In genomic region chr5:107951322-107951721, GRCh38 we compare ENCODE assay signal across 19 cellular contexts.
"Had no signal": no experiment of that assay in that cellular context is flagged by ENCODE, and none has a peak within 500 bp of the region (broad histone marks: within the 10 kb centered on the region; RNA-seq: fewer than 3 reads in every experiment).

No MANE protein-coding gene starts in this region.

- H3K27ac ChIP-seq: ascending aorta, dorsolateral prefrontal cortex, gastroesophageal sphincter, hepatocyte, left lung, prostate gland, right lobe of liver, suprapubic skin, upper lobe of right lung had no signal

- H3K36me3 Mint-ChIP-seq: natural killer cell treated with Interleukin-12 subunit alpha and Interleukin-12 subunit beta and Interleukin-15 and Interleukin-18, amount 100 ng/mL, for 72 hours had no signal

- DNase-seq: activated CD4-positive, CD25-positive, alpha-beta regulatory T cell treated with anti-CD3 and anti-CD28 coated beads, Interleukin-2, amount 50 U/mL, for 72 hours; activated CD8-positive, alpha-beta memory T cell treated with anti-CD3 and anti-CD28 coated beads, Interleukin-2, amount 10 ng/mL, durations not matched to agents 7 days and 5 days; activated naive CD4-positive, alpha-beta T cell treated with anti-CD3 and anti-CD28 coated beads, Interleukin-2, amount 10 ng/mL, durations not matched to agents 7 days and 5 days; activated T-cell treated with anti-CD3 and anti-CD28 coated beads, Interleukin-2, amount 50 U/mL, for 1 hour; kidney; left lung; mesenchymal stem cell; right lobe of liver; T-cell; upper lobe of right lung had no signal

- ATAC-seq: activated CD8-positive, alpha-beta memory T cell treated with anti-CD3 and anti-CD28 coated beads, Interleukin-2, amount 10 ng/mL, durations not matched to agents 7 days and 5 days; gastroesophageal sphincter; left lung; natural killer cell treated with Interleukin-12 subunit alpha and Interleukin-12 subunit beta and Interleukin-15 and Interleukin-18, amount 100 ng/mL, for 72 hours; right lobe of liver; T-cell; upper lobe of right lung had no signal

- H3K4me3 ChIP-seq: ascending aorta, dorsolateral prefrontal cortex, gastroesophageal sphincter, hepatocyte, left lung, prostate gland, right lobe of liver, suprapubic skin, upper lobe of right lung had no signal

- H3K27me3 Mint-ChIP-seq: activated CD8-positive, alpha-beta memory T cell treated with anti-CD3 and anti-CD28 coated beads, Interleukin-2, amount 10 ng/mL, durations not matched to agents 7 days and 5 days; activated naive CD4-positive, alpha-beta T cell treated with anti-CD3 and anti-CD28 coated beads, Interleukin-2, amount 10 ng/mL, durations not matched to agents 7 days and 5 days; natural killer cell treated with Interleukin-12 subunit alpha and Interleukin-12 subunit beta and Interleukin-15 and Interleukin-18, amount 100 ng/mL, for 72 hours; stimulated activated naive CD8-positive, alpha-beta T cell treated with anti-CD3 and anti-CD28 coated beads, Interleukin-15, Interleukin-2, amounts not matched to agents 100 ng/mL and 50 ng/mL, for 24 hours; T-cell had no signal

- H3K79me2 ChIP-seq: hepatocyte had no signal

- H3K4me1 ChIP-seq: ascending aorta, gastroesophageal sphincter, left lung, prostate gland, right lobe of liver, suprapubic skin, upper lobe of right lung had no signal

- H3K27me3 ChIP-seq: ascending aorta, dorsolateral prefrontal cortex, gastroesophageal sphincter, hepatocyte, left lung, right lobe of liver, suprapubic skin, upper lobe of right lung had no signal

- H3K27ac Mint-ChIP-seq: activated CD8-positive, alpha-beta memory T cell treated with anti-CD3 and anti-CD28 coated beads, Interleukin-2, amount 10 ng/mL, durations not matched to agents 7 days and 5 days; activated naive CD4-positive, alpha-beta T cell treated with anti-CD3 and anti-CD28 coated beads, Interleukin-2, amount 10 ng/mL, durations not matched to agents 7 days and 5 days; activated T-helper 2 cell treated with anti-CD3 and anti-CD28 coated beads, Interferon-gamma antibody, Interleukin-2, Interleukin-4, amounts not matched to agents 10 μg/mL and 5 μg/mL and 100 μg/mL, durations not matched to agents 14 hours and 24 hours and 36 hours; natural killer cell treated with Interleukin-12 subunit alpha and Interleukin-12 subunit beta and Interleukin-15 and Interleukin-18, amount 100 ng/mL, for 72 hours; stimulated activated naive CD8-positive, alpha-beta T cell treated with anti-CD3 and anti-CD28 coated beads, Interleukin-15, Interleukin-2, amounts not matched to agents 100 ng/mL and 50 ng/mL, for 24 hours; T-cell had no signal

- H3K36me3 ChIP-seq: ascending aorta, gastroesophageal sphincter, left lung, prostate gland, right lobe of liver, suprapubic skin, upper lobe of right lung had no signal

- H3K9me3 Mint-ChIP-seq: activated naive CD4-positive, alpha-beta T cell treated with anti-CD3 and anti-CD28 coated beads, Interleukin-2, amount 10 ng/mL, durations not matched to agents 7 days and 5 days; activated T-helper 2 cell treated with anti-CD3 and anti-CD28 coated beads, Interferon-gamma antibody, Interleukin-2, Interleukin-4, amounts not matched to agents 10 μg/mL and 5 μg/mL and 100 μg/mL, durations not matched to agents 14 hours and 24 hours and 36 hours; natural killer cell treated with Interleukin-12 subunit alpha and Interleukin-12 subunit beta and Interleukin-15 and Interleukin-18, amount 100 ng/mL, for 72 hours; stimulated activated naive CD8-positive, alpha-beta T cell treated with anti-CD3 and anti-CD28 coated beads, Interleukin-15, Interleukin-2, amounts not matched to agents 100 ng/mL and 50 ng/mL, for 24 hours; T-cell had no signal

- H3K4me2 ChIP-seq: hepatocyte had no signal

- H3K4me3 Mint-ChIP-seq: activated CD8-positive, alpha-beta memory T cell treated with anti-CD3 and anti-CD28 coated beads, Interleukin-2, amount 10 ng/mL, durations not matched to agents 7 days and 5 days; activated naive CD4-positive, alpha-beta T cell treated with anti-CD3 and anti-CD28 coated beads, Interleukin-2, amount 10 ng/mL, durations not matched to agents 7 days and 5 days; natural killer cell treated with Interleukin-12 subunit alpha and Interleukin-12 subunit beta and Interleukin-15 and Interleukin-18, amount 100 ng/mL, for 72 hours; stimulated activated naive CD8-positive, alpha-beta T cell treated with anti-CD3 and anti-CD28 coated beads, Interleukin-15, Interleukin-2, amounts not matched to agents 100 ng/mL and 50 ng/mL, for 24 hours; T-cell had no signal
